ENCODE assay signal across 4 cellular contexts in the genomic region with DNA sequence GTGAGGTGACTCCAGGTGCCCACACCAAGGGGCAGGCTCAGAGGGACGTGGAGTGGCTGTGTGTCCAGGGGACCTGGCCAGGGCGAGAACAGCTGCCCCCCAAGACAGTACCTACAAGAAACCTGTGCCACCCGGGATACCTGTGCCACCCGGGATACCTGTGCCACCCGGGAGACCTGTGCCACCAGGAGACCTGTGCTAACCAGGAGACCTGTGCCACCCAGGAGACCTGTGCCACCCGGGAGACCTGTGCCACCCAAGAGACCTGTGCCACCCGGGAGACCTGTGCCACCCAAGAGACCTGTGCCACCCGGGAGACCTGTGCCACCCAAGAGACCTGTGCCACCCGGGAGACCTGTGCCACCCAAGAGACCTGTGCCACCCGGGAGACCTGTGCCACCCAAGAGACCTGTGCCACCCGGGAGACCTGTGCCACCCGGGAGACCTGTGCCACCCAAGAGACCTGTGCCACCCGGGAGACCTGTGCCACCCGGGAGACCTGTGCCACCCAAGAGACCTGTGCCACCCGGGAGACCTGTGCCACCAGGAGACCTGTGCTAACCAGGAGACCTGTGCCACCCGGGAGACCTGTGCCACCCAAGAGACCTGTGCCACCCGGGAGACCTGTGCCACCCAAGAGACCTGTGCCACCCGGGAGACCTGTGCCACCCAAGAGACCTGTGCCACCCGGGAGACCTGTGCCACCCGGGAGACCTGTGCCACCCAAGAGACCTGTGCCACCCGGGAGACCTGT. TPM values are rescaled to one million over a fixed set of nuclear protein-coding genes. Genes with fewer than 3 reads are reported as not detected.
"Had no signal": no experiment of that assay in that cellular context is flagged by ENCODE, and none has a peak within 500 bp of the region (broad histone marks: within the 10 kb centered on the region; RNA-seq: fewer than 3 reads in every experiment).

No MANE protein-coding gene starts in this region.

RNA-seq across cellular contexts. Expression of gene FOXL3, which starts 47.0 kb away (rescaled TPM):
- total RNA-seq: LHCN-M2, M059J, MCF 10A, NCI-H460 had no signal
